In the genomic region with DNA sequence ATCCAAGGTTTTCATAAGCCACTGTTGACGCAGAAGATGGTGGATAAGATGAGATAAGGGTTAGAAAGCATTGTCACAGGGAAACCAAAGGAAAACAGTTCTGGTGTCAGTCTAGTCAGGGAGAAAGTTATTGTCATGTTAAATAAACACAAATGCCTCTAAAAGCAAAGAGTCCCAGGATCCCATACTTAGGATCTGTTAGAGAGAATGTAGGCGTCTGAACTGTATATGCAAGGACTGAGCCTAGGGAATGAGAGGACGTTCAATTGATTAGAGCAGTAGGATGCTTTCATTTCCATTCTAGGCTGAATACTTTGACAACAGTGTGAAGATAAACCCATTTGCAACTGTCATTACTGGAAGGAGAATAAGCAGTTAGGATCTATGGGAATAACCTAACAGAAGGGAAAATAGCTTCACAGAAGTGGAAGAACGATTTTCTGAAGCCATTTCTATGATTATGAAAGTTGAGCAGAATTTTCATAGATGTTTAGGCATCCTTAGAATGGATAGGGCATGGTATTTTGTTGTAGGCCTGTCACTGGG, we compare ENCODE assay signal across 29 cellular contexts.
"Had no signal": no experiment of that assay in that cellular context is flagged by ENCODE, and none has a peak within 500 bp of the region (broad histone marks: within the 10 kb centered on the region; RNA-seq: fewer than 3 reads in every experiment).

No MANE protein-coding gene starts in this region.

- DNase-seq: dermis blood vessel endothelial cell; effector memory CD8-positive, alpha-beta T cell; erythroblast; esophagus squamous epithelium; foreskin melanocyte; glutamatergic neuron; heart right ventricle; hippocampal formation; immature natural killer cell; islet precursor cell; kidney glomerular epithelial cell; left ventricle myocardium superior; lower lobe of right lung; natural killer cell; nucleus accumbens; stimulated activated CD4-positive, alpha-beta T cell treated with anti-CD3 and anti-CD28 coated beads, Interleukin-12 subunit alpha, Interleukin-12 subunit beta, amount 100 ng/mL, for 4 hours; stimulated activated CD4-positive, alpha-beta T cell treated with anti-CD3 and anti-CD28 coated beads, Interleukin-1b, Interleukin-23, amount 100 ng/mL, for 48 hours; stimulated activated CD4-positive, alpha-beta T cell treated with anti-CD3 and anti-CD28 coated beads, Interleukin-4, amount 100 ng/mL, for 1 hour; stimulated activated naive CD4-positive, alpha-beta T cell treated with Interleukin-2 at 50 U/mL for 16 hours; stomach; tibial artery had no signal

- H3K36me3 Mint-ChIP-seq: stimulated activated effector memory CD8-positive, alpha-beta T cell treated with anti-CD3 and anti-CD28 coated beads, Interleukin-12 subunit alpha, Interleukin-12 subunit beta, amount 100 ng/mL, for 72 hours; type B pancreatic cell had no signal

- H3K27me3 ChIP-seq: esophagus squamous epithelium, heart right ventricle, right atrium auricular region, stomach, tibial artery had no signal

- H3K4me2 ChIP-seq: smooth muscle cell had no signal

- ATAC-seq: effector memory CD8-positive, alpha-beta T cell; heart right ventricle; left ventricle myocardium superior; lower lobe of right lung; natural killer cell; sciatic nerve; stimulated activated effector memory CD8-positive, alpha-beta T cell treated with anti-CD3 and anti-CD28 coated beads, Interleukin-12 subunit alpha, Interleukin-12 subunit beta, amount 100 ng/mL, for 72 hours had no signal

- H3K4me3 ChIP-seq: coronary artery, esophagus squamous epithelium, heart right ventricle, lower lobe of right lung, prostate gland, right atrium auricular region, smooth muscle cell, stomach, tibial artery had no signal

- H3K27ac Mint-ChIP-seq: effector memory CD8-positive, alpha-beta T cell; natural killer cell; stimulated activated effector memory CD8-positive, alpha-beta T cell treated with anti-CD3 and anti-CD28 coated beads, Interleukin-12 subunit alpha, Interleukin-12 subunit beta, amount 100 ng/mL, for 72 hours; type B pancreatic cell had no signal

- H3K27me3 Mint-ChIP-seq: effector memory CD8-positive, alpha-beta T cell; type B pancreatic cell had no signal

- H3K4me1 Mint-ChIP-seq: immature natural killer cell; natural killer cell; neural crest cell; stimulated activated effector memory CD8-positive, alpha-beta T cell treated with anti-CD3 and anti-CD28 coated beads, Interleukin-12 subunit alpha, Interleukin-12 subunit beta, amount 100 ng/mL, for 72 hours had no signal

- H3K27ac ChIP-seq: coronary artery, esophagus squamous epithelium, heart right ventricle, lower lobe of right lung, prostate gland, right atrium auricular region, stomach, tibial artery had no signal

- H3K4me1 ChIP-seq: esophagus squamous epithelium, heart right ventricle, lower lobe of right lung, prostate gland, right atrium auricular region, stomach, tibial artery had no signal

- H3K9me3 Mint-ChIP-seq: neural crest cell, type B pancreatic cell had no signal

- H3K36me3 ChIP-seq: esophagus squamous epithelium, heart right ventricle, lower lobe of right lung, prostate gland, right atrium auricular region, stomach, tibial artery had no signal

- H3K4me3 Mint-ChIP-seq: effector memory CD8-positive, alpha-beta T cell; immature natural killer cell; natural killer cell; neural crest cell; stimulated activated effector memory CD8-positive, alpha-beta T cell treated with anti-CD3 and anti-CD28 coated beads, Interleukin-12 subunit alpha, Interleukin-12 subunit beta, amount 100 ng/mL, for 72 hours; type B pancreatic cell had no signal

- H3K9me3 ChIP-seq: esophagus squamous epithelium, lower lobe of right lung, prostate gland, right atrium auricular region had no signal
